20 cellular contexts compared by ENCODE assay signal in genomic region chr18:67651438-67651837, GRCh38.
DNase-seq lines count a peak whose midpoint lies in the region; ATAC-seq, FAIRE-seq and TF ChIP-seq lines count a peak whose summit lies in the region.
"Had no signal": no experiment of that assay in that cellular context is flagged by ENCODE, and none has a peak within 500 bp of the region (broad histone marks: within the 10 kb centered on the region; RNA-seq: fewer than 3 reads in every experiment).

No MANE protein-coding gene starts in this region.

- H3K79me2 ChIP-seq in OCI-LY3 (ENCODE audit: low read length) = no peaks in the 10 kb centered on the region
- H3K79me2 ChIP-seq in fibroblast of lung (ENCODE audit: control insufficient read depth, insufficient read depth, low read length) = no peaks in the 10 kb centered on the region
- H3K79me2 ChIP-seq in mesendoderm (ENCODE audit: control insufficient read depth, insufficient read depth, low read length) = no peaks in the 10 kb centered on the region

- no peak overlapping the region for H4K8ac ChIP-seq in mesendoderm (ENCODE audit: low read depth, low read length)

- H2BK15ac ChIP-seq in mesendoderm (replicated peaks; ENCODE audit: low read depth) = no peak overlapping the region

- DNase-seq in fibroblast of lung (ENCODE audit: low read depth in 2 of 2) (peak in 1 of 2 donors; percentile 5), mesendoderm (peak; percentile 23), GM12891 (ENCODE audit: insufficient read length, low spot score) (no peak)
- DNase-seq in activated effector memory CD4-positive, alpha-beta T cell treated with anti-CD3 and anti-CD28 coated beads, Interleukin-2, amount 50 U/mL, for 16 hours = no peak
- DNase-seq: activated B cell treated with CpG ODN at 0.5 μM for 24 hours; activated CD8-positive, alpha-beta T cell treated with anti-CD3 and anti-CD28 coated beads for 36 hours; activated naive CD4-positive, alpha-beta T cell treated with anti-CD3 and anti-CD28 coated beads, Interleukin-2, amount 50 U/mL, for 16 hours; activated T-cell treated with anti-CD3 and anti-CD28 coated beads, Interleukin-2, amount 50 U/mL, for 24 hours; BE2C; NCI-H1092; NCI-H526; stimulated activated CD4-positive, alpha-beta T cell treated with anti-CD3 and anti-CD28 coated beads, Interleukin-2, amount 100 ng/mL, for 48 hours; T-helper 2 cell had no signal

- H3K36me3 ChIP-seq in OCI-LY3 (replicated peaks; ENCODE audit: low read depth, low read length) = no peaks in the 10 kb centered on the region
- H3K36me3 ChIP-seq in fibroblast of lung (ENCODE audit: control insufficient read depth, insufficient read depth, low read length) = no peaks in the 10 kb centered on the region
- no peaks in the 10 kb centered on the region for H3K36me3 ChIP-seq in mesendoderm (ENCODE audit: control insufficient read depth, insufficient read depth, low read length)
- H3K36me3 ChIP-seq: BE2C had no signal

- H3K4ac ChIP-seq in mesendoderm (ENCODE audit: low read depth, low read length) = no peak overlapping the region

- H3K4me2 ChIP-seq in OCI-LY3 (ENCODE audit: low read length) (no peak overlapping the region), fibroblast of lung (ENCODE audit: extremely low read depth, insufficient read depth, low read length) (peak overlapping the region; percentile 9), mesendoderm (ENCODE audit: low read length) (no peak overlapping the region)

- no peaks in the 10 kb centered on the region for H3K36me3 Mint-ChIP-seq in stimulated activated memory B cell treated with anti-CD40 and anti-IgM and Interleukin-4, amounts not matched to agents 10 μg/mL and 1 μg/mL and 100 μg/mL, for 72 hours
- H3K36me3 Mint-ChIP-seq: brain had no signal

- H4K5ac ChIP-seq in mesendoderm (ENCODE audit: low read length) = peak overlapping the region; percentile 6

- H3K9me3 ChIP-seq in OCI-LY3 (ENCODE audit: insufficient read depth, low read length) = no peaks in the 10 kb centered on the region
- no peaks in the 10 kb centered on the region for H3K9me3 ChIP-seq in fibroblast of lung (ENCODE audit: control insufficient read depth, insufficient read depth, low read depth, low read length)
- H3K9me3 ChIP-seq: BE2C had no signal

- H2AK5ac ChIP-seq in mesendoderm (ENCODE audit: low read length) = no peak overlapping the region

- H3K27ac Mint-ChIP-seq in stimulated activated memory B cell treated with anti-CD40 and anti-IgM and Interleukin-4, amounts not matched to agents 10 μg/mL and 1 μg/mL and 100 μg/mL, for 72 hours = no peak overlapping the region
- H3K27ac Mint-ChIP-seq: activated B cell treated with CpG ODN at 0.5 μM for 24 hours; activated CD8-positive, alpha-beta T cell treated with anti-CD3 and anti-CD28 coated beads for 36 hours; activated T-cell treated with anti-CD3 and anti-CD28 coated beads, Interleukin-2, amount 50 U/mL, for 24 hours had no signal

- no peaks in the 10 kb centered on the region for H3K4me1 Mint-ChIP-seq in stimulated activated memory B cell treated with anti-CD40 and anti-IgM and Interleukin-4, amounts not matched to agents 10 μg/mL and 1 μg/mL and 100 μg/mL, for 72 hours
- H3K4me1 Mint-ChIP-seq: activated B cell treated with CpG ODN at 0.5 μM for 24 hours had no signal

- peak; percentile 27 for ATAC-seq in stimulated activated memory B cell treated with anti-CD40 and anti-IgM and Interleukin-4, amounts not matched to agents 10 μg/mL and 1 μg/mL and 100 μg/mL, for 72 hours
- ATAC-seq in HG03097 (IDR thresholded peaks at IDR 0.05; ENCODE audit: low FRiP score, unreplicated experiment) = no peak
- ATAC-seq: activated CD8-positive, alpha-beta T cell treated with anti-CD3 and anti-CD28 coated beads for 36 hours; K562 had no signal

- H3K79me1 ChIP-seq in mesendoderm (ENCODE audit: low read length) = no peaks in the 10 kb centered on the region

- H4K20me1 ChIP-seq in OCI-LY3 (ENCODE audit: insufficient read depth, low read length) (no peaks in the 10 kb centered on the region), fibroblast of lung (ENCODE audit: control insufficient read depth, extremely low read depth, insufficient read depth, low read length) (no peaks in the 10 kb centered on the region)

- no CpG with 5 or more reads among the region's 4 CpGs for WGBS in mesendoderm (ENCODE audit: extremely low coverage, insufficient coverage, low lambda C conversion rate)

- FAIRE-seq in GM12891 (lab: Jason Lieb, UNC) = no peak
- FAIRE-seq: GM19239, K562 had no signal

- H3K4me1 ChIP-seq in OCI-LY3 (ENCODE audit: low read length) (no peaks in the 10 kb centered on the region), fibroblast of lung (ENCODE audit: control insufficient read depth, extremely low read depth, insufficient read depth, low read length) (peaks cover 3% of the 10 kb centered on the region), mesendoderm (ENCODE audit: control insufficient read depth, low read depth, low read length) (no peaks in the 10 kb centered on the region)
- H3K4me1 ChIP-seq: BE2C had no signal

- no peak overlapping the region for H3K18ac ChIP-seq in mesendoderm (ENCODE audit: low read length)

- peak overlapping the region; percentile 15; the same call in 1 of the 2 replicates for H2AFZ ChIP-seq in OCI-LY3 (ENCODE audit: low read depth, low read length)
- H2AFZ ChIP-seq in fibroblast of lung (ENCODE audit: low read length) = no peak overlapping the region

- H3K4me3 ChIP-seq in OCI-LY3 (ENCODE audit: low read length) (no peak overlapping the region), fibroblast of lung (replicated peaks in 1 of 4; ENCODE audit: control extremely low read depth in 1 of 4, insufficient read depth in 1 of 4, low read depth in 3 of 4, low read length in 4 of 4) (no peak overlapping the region), mesendoderm (ENCODE audit: low read length) (no peak overlapping the region)
- H3K4me3 ChIP-seq: K562 had no signal

- no peak overlapping the region for H2BK120ac ChIP-seq in mesendoderm (ENCODE audit: low read depth, low read length)

- H3K4me3 Mint-ChIP-seq in stimulated activated memory B cell treated with anti-CD40 and anti-IgM and Interleukin-4, amounts not matched to agents 10 μg/mL and 1 μg/mL and 100 μg/mL, for 72 hours = no peak overlapping the region
- H3K4me3 Mint-ChIP-seq: activated B cell treated with CpG ODN at 0.5 μM for 24 hours; activated CD8-positive, alpha-beta T cell treated with anti-CD3 and anti-CD28 coated beads for 36 hours; activated T-cell treated with anti-CD3 and anti-CD28 coated beads, Interleukin-2, amount 50 U/mL, for 24 hours; brain had no signal

- no peak overlapping the region for H3K56ac ChIP-seq in mesendoderm (ENCODE audit: low read length)

- no peak overlapping the region for H3K23ac ChIP-seq in mesendoderm (ENCODE audit: low read length)

- H3K9me3 Mint-ChIP-seq in stimulated activated memory B cell treated with anti-CD40 and anti-IgM and Interleukin-4, amounts not matched to agents 10 μg/mL and 1 μg/mL and 100 μg/mL, for 72 hours = no peaks in the 10 kb centered on the region
- H3K9me3 Mint-ChIP-seq: activated B cell treated with CpG ODN at 0.5 μM for 24 hours; activated CD8-positive, alpha-beta T cell treated with anti-CD3 and anti-CD28 coated beads for 36 hours; activated T-cell treated with anti-CD3 and anti-CD28 coated beads, Interleukin-2, amount 50 U/mL, for 24 hours had no signal

- no peaks in the 10 kb centered on the region for H3K27me3 Mint-ChIP-seq in stimulated activated memory B cell treated with anti-CD40 and anti-IgM and Interleukin-4, amounts not matched to agents 10 μg/mL and 1 μg/mL and 100 μg/mL, for 72 hours
- H3K27me3 Mint-ChIP-seq: activated B cell treated with CpG ODN at 0.5 μM for 24 hours, brain had no signal

- TF ChIP-seq CTCF in OCI-LY3 (IDR thresholded peaks at IDR 0.05; ENCODE audit: low read depth, low read length) (no peak), fibroblast of lung (conservative IDR thresholded peaks at IDR 0.05 in 1 of 2, IDR thresholded peaks at IDR 0.05 in 1 of 2; ENCODE audit: low read depth in 1 of 2, low read length in 2 of 2) (no peak)

- no peak overlapping the region for H3K27ac ChIP-seq in OCI-LY3 (ENCODE audit: low read length)
- no peak overlapping the region for H3K27ac ChIP-seq in fibroblast of lung (ENCODE audit: insufficient read depth, low read length)
- H3K27ac ChIP-seq in mesendoderm (ENCODE audit: low read depth, low read length) = no peak overlapping the region
- H3K27ac ChIP-seq: epithelial cell of prostate had no signal

- H3K9ac ChIP-seq in OCI-LY3 (ENCODE audit: low read length) (no peak overlapping the region), fibroblast of lung (ENCODE audit: insufficient read depth, low read length) (no peak overlapping the region), mesendoderm (ENCODE audit: low read length) (no peak overlapping the region)

- H2BK5ac ChIP-seq in mesendoderm (ENCODE audit: low read length) = no peak overlapping the region

- no peak for TF ChIP-seq POLR2A in GM12891 (IDR thresholded peaks at IDR 0.05; ENCODE audit: low read depth, low read length)

- H3K27me3 ChIP-seq in OCI-LY3 (ENCODE audit: low read depth, low read length) = no peaks in the 10 kb centered on the region
- H3K27me3 ChIP-seq in fibroblast of lung (ENCODE audit: control insufficient read depth, insufficient read depth, low read length) = no peaks in the 10 kb centered on the region
- no peaks in the 10 kb centered on the region for H3K27me3 ChIP-seq in mesendoderm (ENCODE audit: insufficient read depth, low read length, poor library complexity)
- H3K27me3 ChIP-seq: BE2C had no signal

TF ChIP-seq in GM12891, 5 proteins besides CTCF, POLR2A, EP300 and RAD21:
- no peak for TF ChIP-seq POLR2AphosphoS5 (IDR thresholded peaks at IDR 0.05; ENCODE audit: low read depth, low read length)
- no peak for TF ChIP-seq SPI1 (IDR thresholded peaks at IDR 0.05; ENCODE audit: low read depth, low read length)
- TF ChIP-seq PAX5 (IDR thresholded peaks at IDR 0.05; ENCODE audit: insufficient read depth, low read length, severe bottlenecking) = no peak
- TF ChIP-seq TAF1 (IDR thresholded peaks at IDR 0.05; ENCODE audit: low read depth, low read length) = no peak
- TF ChIP-seq POU2F2 (IDR thresholded peaks at IDR 0.05; ENCODE audit: low read depth, low read length) = no peak
